In the genomic region with DNA sequence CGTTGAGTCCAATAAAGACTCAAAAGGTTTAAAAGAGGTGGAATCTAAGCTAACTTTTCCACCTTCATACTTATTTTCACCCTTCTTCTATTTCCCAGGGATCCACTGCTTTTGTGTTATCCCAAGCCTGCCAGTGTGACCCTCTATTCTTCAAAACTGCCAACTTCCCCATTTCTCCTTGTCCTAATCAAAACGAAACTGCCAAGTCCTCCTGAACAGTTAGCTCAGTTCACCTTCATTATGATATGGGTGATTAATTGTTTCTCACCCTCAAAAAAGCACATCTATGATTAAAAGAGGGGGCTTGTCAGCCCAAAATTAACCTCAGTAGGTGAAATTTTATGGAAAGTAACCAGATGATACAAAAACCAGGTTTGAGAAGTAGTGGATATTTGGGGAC, we compare ENCODE assay signal across 18 cellular contexts.
"Had no signal": no experiment of that assay in that cellular context is flagged by ENCODE, and none has a peak within 500 bp of the region (broad histone marks: within the 10 kb centered on the region; RNA-seq: fewer than 3 reads in every experiment).

No MANE protein-coding gene starts in this region.

- DNase-seq: activated CD4-positive, alpha-beta T cell treated with anti-CD3 and anti-CD28 coated beads, Interleukin-2, amount 50 U/mL, for 1 hour; activated CD8-positive, alpha-beta memory T cell treated with anti-CD3 and anti-CD28 coated beads for 24 hours; activated naive CD4-positive, alpha-beta T cell; activated naive CD8-positive, alpha-beta T cell treated with anti-CD3 and anti-CD28 coated beads, Interleukin-2, amount 10 ng/mL, durations not matched to agents 7 days and 5 days; central memory CD4-positive, alpha-beta T cell; colonic mucosa; effector CD4-positive, alpha-beta T cell; esophagus squamous epithelium; hippocampal formation; left ventricle myocardium inferior; mucosa of descending colon; naive thymus-derived CD4-positive, alpha-beta T cell; stimulated activated CD4-positive, alpha-beta T cell treated with anti-CD3 and anti-CD28 coated beads, Interleukin-12 subunit alpha, Interleukin-12 subunit beta, amount 100 ng/mL, for 4 hours; stimulated activated CD4-positive, alpha-beta T cell treated with anti-CD3 and anti-CD28 coated beads, Interleukin-2, amount 100 ng/mL, for 24 hours had no signal

- H3K4me1 ChIP-seq: colonic mucosa, esophagus squamous epithelium, left ventricle myocardium inferior, parathyroid adenoma had no signal

- H3K27me3 ChIP-seq: colonic mucosa, esophagus squamous epithelium, neutrophil had no signal

- H3K36me3 ChIP-seq: colonic mucosa, esophagus squamous epithelium, left ventricle myocardium inferior, neutrophil, thoracic aorta had no signal

- ATAC-seq: activated CD4-positive, CD25-positive, alpha-beta regulatory T cell treated with anti-CD3 and anti-CD28 coated beads, Interleukin-2, amount 50 U/mL, for 24 hours; mucosa of descending colon; naive thymus-derived CD4-positive, alpha-beta T cell had no signal

- H3K27ac ChIP-seq: colonic mucosa, esophagus squamous epithelium, left ventricle myocardium inferior, neutrophil, parathyroid adenoma, thoracic aorta had no signal

- H3K9me3 ChIP-seq: colonic mucosa, esophagus squamous epithelium, left ventricle myocardium inferior, mucosa of descending colon, neutrophil, thoracic aorta had no signal

- H3K4me3 ChIP-seq: colonic mucosa, esophagus squamous epithelium, left ventricle myocardium inferior, mucosa of descending colon, thoracic aorta had no signal
